8 cellular contexts compared by ENCODE assay signal in genomic region chr2:190181066-190181681, GRCh38.
DNase-seq lines count a peak whose midpoint lies in the region; ATAC-seq and TF ChIP-seq lines count a peak whose summit lies in the region.

No MANE protein-coding gene starts in this region.

- peak overlapping the region; percentile 37 for H3K4me3 Mint-ChIP-seq in activated CD4-positive, alpha-beta T cell treated with anti-CD3 and anti-CD28 coated beads for 36 hours

- H3K4me3 ChIP-seq in fibroblast of the aortic adventitia (ENCODE audit: low read depth, low read length) = peak overlapping the region; percentile 67

- no peak for TF ChIP-seq CTCF in fibroblast of the aortic adventitia (IDR thresholded peaks at IDR 0.05; ENCODE audit: insufficient read depth, low read length)

- H3K27ac Mint-ChIP-seq in activated CD4-positive, alpha-beta T cell treated with anti-CD3 and anti-CD28 coated beads for 36 hours = no peak overlapping the region

- peaks cover 20% of the 10 kb centered on the region for H3K27me3 Mint-ChIP-seq in activated CD4-positive, alpha-beta T cell treated with anti-CD3 and anti-CD28 coated beads for 36 hours

- in situ Hi-C loops in SK-MEL-5 (cut with HindIII; ENCODE audit: low pct_unique_long_range_greater_than_20kb, low sequenced_read_pairs) = no loop called here
- in situ Hi-C loops in G401 (cut with HindIII; ENCODE audit: low sequenced_read_pairs) = no loop called here

- no peaks in the 10 kb centered on the region for H3K36me3 Mint-ChIP-seq in activated CD4-positive, alpha-beta T cell treated with anti-CD3 and anti-CD28 coated beads for 36 hours (ENCODE audit: low read depth)

- no peaks in the 10 kb centered on the region for H3K9me3 Mint-ChIP-seq in activated CD4-positive, alpha-beta T cell treated with anti-CD3 and anti-CD28 coated beads for 36 hours (ENCODE audit: low read depth)

- H3K4me1 Mint-ChIP-seq in activated CD4-positive, alpha-beta T cell treated with anti-CD3 and anti-CD28 coated beads for 36 hours = peaks cover 8% of the 10 kb centered on the region

- peak; percentile 66 for ATAC-seq in activated CD4-positive, alpha-beta T cell treated with anti-CD3 and anti-CD28 coated beads for 36 hours
- peak; percentile 35 for ATAC-seq in HG02852 (IDR thresholded peaks at IDR 0.05; ENCODE audit: unreplicated experiment)

- intact Hi-C loops in activated CD4-positive, alpha-beta T cell treated with anti-CD3 and anti-CD28 coated beads for 36 hours (cut with DNase I, micrococcal nuclease) = no loop called here

- CTCF ChIA-PET in activated CD4-positive, alpha-beta T cell treated with anti-CD3 and anti-CD28 coated beads for 36 hours (lab: Charles Lee) = interaction anchor here (0.7 to 1.6 kb wide), 4 partner anchors 10 to 1408 kb away, joined by 3 to 8 read pairs (median 3); no protein-coding TSS in a partner anchor

- POLR2A ChIA-PET in activated CD4-positive, alpha-beta T cell treated with anti-CD3 and anti-CD28 coated beads for 36 hours (lab: Charles Lee) = no interaction called here

- peak; percentile 30 for DNase-seq in activated CD4-positive, alpha-beta T cell treated with anti-CD3 and anti-CD28 coated beads for 36 hours
- DNase-seq in activated CD4-positive, alpha-beta T cell treated with anti-CD3 and anti-CD28 coated beads, Interleukin-2, amount 50 U/mL, for 1 hour = no peak
- peak; percentile 8 for DNase-seq in SK-MEL-5 (ENCODE audit: low read depth, low spot score)
- DNase-seq in fibroblast of the aortic adventitia (ENCODE audit: low read depth) = no peak
- peak; percentile 67 for DNase-seq in putamen (ENCODE audit: low spot score)
- DNase-seq in G401 (ENCODE audit: low spot score) = no peak
- DNase-seq in activated CD8-positive, alpha-beta memory T cell treated with anti-CD3 and anti-CD28 coated beads, Interleukin-2, amount 50 U/mL, for 4 hours = no peak

Comparison
In these comparisons a context has a peak if more than half of its experiments do, and no peak if none do; other contexts are left out.
1. DNase-seq: peak in activated CD4-positive, alpha-beta T cell treated with anti-CD3 and anti-CD28 coated beads for 36 hours (single experiment), SK-MEL-5 (single experiment) and putamen (single experiment); none in activated CD4-positive, alpha-beta T cell treated with anti-CD3 and anti-CD28 coated beads, Interleukin-2, amount 50 U/mL, for 1 hour (single experiment), fibroblast of the aortic adventitia (single experiment), G401 (single experiment) and activated CD8-positive, alpha-beta memory T cell treated with anti-CD3 and anti-CD28 coated beads, Interleukin-2, amount 50 U/mL, for 4 hours (single experiment).